ENCODE assay signal across 8 cellular contexts in the genomic region with DNA sequence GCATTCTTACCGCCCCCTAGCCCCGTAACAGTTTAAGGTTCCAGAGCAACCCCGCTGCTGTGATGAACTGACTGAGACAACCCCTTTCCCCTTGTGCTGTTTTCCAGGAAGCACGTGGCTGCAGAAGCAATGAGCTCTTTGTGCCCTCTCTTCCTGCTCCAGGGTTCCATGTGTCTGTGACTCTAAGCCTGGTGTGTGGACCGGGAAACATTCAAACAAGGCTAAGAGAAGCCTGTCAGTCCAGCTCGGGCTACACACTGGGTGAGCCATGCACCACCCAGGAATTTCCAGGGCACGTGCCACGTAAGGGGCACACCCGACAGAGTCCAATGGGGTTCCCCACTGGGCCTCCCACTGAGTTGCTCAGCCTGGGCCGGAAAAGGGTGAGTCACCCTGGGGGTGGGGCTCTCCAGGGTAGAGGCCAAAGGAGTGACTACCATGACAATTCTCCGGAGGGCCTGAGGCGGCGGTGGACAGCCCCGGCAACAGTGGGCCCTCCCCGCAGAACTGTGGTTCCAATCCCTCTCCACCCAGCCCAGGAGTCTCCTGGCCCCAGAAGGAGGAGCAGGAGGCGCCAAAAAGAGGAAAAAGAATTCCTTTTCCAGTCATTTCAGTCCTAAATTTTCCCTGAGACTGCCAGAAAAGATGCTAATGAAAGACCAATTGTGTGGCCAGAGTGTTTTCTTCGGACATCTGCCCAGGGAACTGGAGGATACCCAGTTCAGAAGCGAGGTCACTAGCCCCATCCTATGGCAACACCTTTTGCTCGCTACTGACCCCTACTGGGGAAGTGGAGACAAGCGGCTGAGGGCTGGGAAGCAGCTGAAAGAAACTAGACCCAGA.
DNase-seq lines count a peak whose midpoint lies in the region; ATAC-seq and TF ChIP-seq lines count a peak whose summit lies in the region.

No MANE protein-coding gene starts in this region.

- no peaks in the 10 kb centered on the region for H3K79me2 ChIP-seq in DND-41 (ENCODE audit: insufficient read depth, low read length)

- H2AFZ ChIP-seq in DND-41 (ENCODE audit: low read depth, low read length) = no peak overlapping the region

- H3K4me1 Mint-ChIP-seq in activated naive CD8-positive, alpha-beta T cell treated with anti-CD3 and anti-CD28 coated beads, Interleukin-2, amount 50 U/mL, for 24 hours = peaks cover 21% of the 10 kb centered on the region

- H3K36me3 Mint-ChIP-seq in activated naive CD8-positive, alpha-beta T cell treated with anti-CD3 and anti-CD28 coated beads, Interleukin-2, amount 50 U/mL, for 24 hours (ENCODE audit: low read depth) = no peaks in the 10 kb centered on the region

- WGBS in heart right ventricle, 2 donors = 37 to 50% methylated on average over 20 of the region's 20 CpGs
- 62% methylated on average over 20 of the region's 20 CpGs for WGBS in aorta, 2 donors

- H3K27me3 ChIP-seq in DND-41 (ENCODE audit: insufficient read depth, low read length, poor library complexity) (no peaks in the 10 kb centered on the region), heart right ventricle (no peaks in the 10 kb centered on the region), aorta (ENCODE audit: control insufficient read depth in 1 of 2, insufficient read depth in 2 of 2, low read length in 1 of 2) (no peaks in the 10 kb centered on the region)

- H3K4me3 Mint-ChIP-seq in activated naive CD8-positive, alpha-beta T cell treated with anti-CD3 and anti-CD28 coated beads, Interleukin-2, amount 50 U/mL, for 24 hours = peak overlapping the region; percentile 44

- H4K20me1 ChIP-seq in DND-41 (ENCODE audit: insufficient read depth, low read length) = no peaks in the 10 kb centered on the region

- H3K9me3 Mint-ChIP-seq in activated naive CD8-positive, alpha-beta T cell treated with anti-CD3 and anti-CD28 coated beads, Interleukin-2, amount 50 U/mL, for 24 hours = no peaks in the 10 kb centered on the region

- no peak overlapping the region for H3K9ac ChIP-seq in DND-41 (ENCODE audit: low read depth, low read length)

- intact Hi-C loops in heart right ventricle (cut with DNase I) (loop anchor here in 6 of 10 donors (1.0 to 10.0 kb wide), 6 partner anchors 67 to 187 kb away; no protein-coding TSS in a partner anchor), aorta (cut with DNase I) (no loop called here)

- H3K4me3 ChIP-seq in DND-41 (ENCODE audit: low read depth in 1 of 2, low read length in 2 of 2) (no peak overlapping the region), heart right ventricle (peak overlapping the region in 2 of 10 donors; percentile 15 to 23), aorta (ENCODE audit: low read length in 2 of 2) (no peak overlapping the region)

- TF ChIP-seq CTCF in DND-41 (IDR thresholded peaks at IDR 0.05; ENCODE audit: borderline replicate concordance, extremely low read depth, low read length, poor library complexity, severe bottlenecking) (peak; percentile 98), heart right ventricle (IDR thresholded peaks at IDR 0.05) (peak; percentile 83 to 95 (median 89))

- H3K27ac Mint-ChIP-seq in activated naive CD8-positive, alpha-beta T cell treated with anti-CD3 and anti-CD28 coated beads, Interleukin-2, amount 50 U/mL, for 24 hours = peak overlapping the region; percentile 85

- no peak overlapping the region for H3K27ac ChIP-seq in DND-41 (ENCODE audit: low read length)
- H3K27ac ChIP-seq in heart right ventricle = peak overlapping the region in 9 of 10 donors; percentile 11 to 87 (median 70)
- no peak overlapping the region for H3K27ac ChIP-seq in aorta (ENCODE audit: low read depth in 1 of 2, low read length in 2 of 2)

- H3K4me2 ChIP-seq in DND-41 (ENCODE audit: insufficient read depth, low read length) = no peak overlapping the region

- H3K27me3 Mint-ChIP-seq in activated naive CD8-positive, alpha-beta T cell treated with anti-CD3 and anti-CD28 coated beads, Interleukin-2, amount 50 U/mL, for 24 hours = no peaks in the 10 kb centered on the region

- peak; percentile 98 for ATAC-seq in DND-41 (ENCODE audit: insufficient read depth, low read depth)
- peak; percentile 84 for ATAC-seq in GM21390 (IDR thresholded peaks at IDR 0.05; ENCODE audit: unreplicated experiment)
- peak; percentile 97 for ATAC-seq in activated naive CD8-positive, alpha-beta T cell treated with anti-CD3 and anti-CD28 coated beads, Interleukin-2, amount 50 U/mL, for 24 hours
- peak; percentile 86 to 98 (median 94) for ATAC-seq in heart right ventricle
- peak; percentile 92 for ATAC-seq in aorta (ENCODE audit: low FRiP score)

- no peaks in the 10 kb centered on the region for H3K36me3 ChIP-seq in DND-41 (ENCODE audit: insufficient read depth, low read length)
- no peaks in the 10 kb centered on the region for H3K36me3 ChIP-seq in heart right ventricle
- H3K36me3 ChIP-seq in aorta (ENCODE audit: control insufficient read depth in 1 of 2, insufficient read depth in 2 of 2, low read length in 1 of 2) = no peaks in the 10 kb centered on the region

- H3K9me3 ChIP-seq in DND-41 (ENCODE audit: insufficient read depth, low read length, severe bottlenecking) (no peaks in the 10 kb centered on the region), heart right ventricle (no peaks in the 10 kb centered on the region), aorta (ENCODE audit: control insufficient read depth, low read length) (no peaks in the 10 kb centered on the region)

- DNase-seq in DND-41 (peak; percentile 78), HT-29 (ENCODE audit: low spot score) (peak; percentile 97), SW 1271 (lab: John Stamatoyannopoulos, UW) (peak; percentile 96 to 97), heart right ventricle (peak; percentile 80 to 82), putamen (ENCODE audit: low spot score) (peak; percentile 84), aorta (peak; percentile 95 to 97)
- DNase-seq in activated naive CD8-positive, alpha-beta T cell treated with anti-CD3 and anti-CD28 coated beads, Interleukin-2, amount 50 U/mL, for 24 hours = peak; percentile 90

- H3K4me1 ChIP-seq in DND-41 (ENCODE audit: insufficient read depth, low read length) (no peaks in the 10 kb centered on the region), heart right ventricle (peaks cover 0 to 17% (median 11%) of the 10 kb centered on the region in 9 donors), aorta (ENCODE audit: control insufficient read depth in 1 of 2, insufficient read depth in 2 of 2, low read length in 2 of 2) (no peaks in the 10 kb centered on the region)

Comparison
In these comparisons a context has a peak if more than half of its experiments do, and no peak if none do; other contexts are left out.
1. H3K27ac ChIP-seq: peak in heart right ventricle (9 of 10); none in DND-41 (single experiment) and aorta (0 of 2).
2. intact Hi-C loops: an anchor here in heart right ventricle (1.0 to 10.0 kb wide); none called in aorta.
3. Peak in every context shown above with its lines, with median percentiles within 50 percentile points of each other: ATAC-seq and DNase-seq.